Comparison of ENCODE assay signal across 23 cellular contexts in genomic region chr7:153934048-153934447, GRCh38.
A peak's percentile ranks its signal among the peaks of the same experiment; 100 is the strongest.
DNase-seq lines count a peak whose midpoint lies in the region.
"Had no signal": no experiment of that assay in that cellular context is flagged by ENCODE, and none has a peak within 500 bp of the region (broad histone marks: within the 10 kb centered on the region; RNA-seq: fewer than 3 reads in every experiment).

No MANE protein-coding gene starts in this region.

- in situ Hi-C loops in G401 (cut with HindIII; ENCODE audit: low sequenced_read_pairs) = no loop called here

- H3K79me2 ChIP-seq in mesendoderm (ENCODE audit: control insufficient read depth, insufficient read depth, low read length) = no peaks in the 10 kb centered on the region

- H3K36me3 ChIP-seq in mesendoderm (ENCODE audit: control insufficient read depth, insufficient read depth, low read length) = no peaks in the 10 kb centered on the region
- H3K36me3 ChIP-seq: BE2C, SJSA1 had no signal

- H3K79me1 ChIP-seq in mesendoderm (ENCODE audit: low read length) = no peaks in the 10 kb centered on the region

- H3K18ac ChIP-seq in mesendoderm (ENCODE audit: low read length) = no peak overlapping the region

- H2BK120ac ChIP-seq in mesendoderm (ENCODE audit: low read depth, low read length) = no peak overlapping the region

- no peak overlapping the region for H4K8ac ChIP-seq in mesendoderm (ENCODE audit: low read depth, low read length)

- H3K27ac ChIP-seq in mesendoderm (ENCODE audit: low read depth, low read length) = no peak overlapping the region
- H3K27ac ChIP-seq: GM23248, SJSA1 had no signal

- no peak overlapping the region for H4K5ac ChIP-seq in mesendoderm (ENCODE audit: low read length)

- no peak overlapping the region for H2AK5ac ChIP-seq in mesendoderm (ENCODE audit: low read length)

- no peak overlapping the region for H3K9ac ChIP-seq in mesendoderm (ENCODE audit: low read length)
- H3K9ac ChIP-seq: GM23248 had no signal

- no peak overlapping the region for H3K4me3 ChIP-seq in mesendoderm (ENCODE audit: low read length)
- H3K4me3 ChIP-seq: GM23248, SJSA1 had no signal

- WGBS in mesendoderm (ENCODE audit: extremely low coverage, insufficient coverage, low lambda C conversion rate) = no CpG with 5 or more reads among the region's 5 CpGs

- DNase-seq in NCI-H1092 treated with DMSO at 0.1 percent for 48 hours (lab: John Stamatoyannopoulos, UW) (peak; percentile 9), NCI-H1092 (lab: John Stamatoyannopoulos, UW) (no peak), NCI-H146 (lab: John Stamatoyannopoulos, UW) (peak; percentile 95), NCI-H345 treated with DMSO at 0.1 percent for 48 hours (lab: John Stamatoyannopoulos, UW; ENCODE audit: unreplicated experiment) (peak; percentile 86), mesendoderm (peak; percentile 16), amniotic stem cell (lab: John Stamatoyannopoulos, UW) (no peak), G401 (ENCODE audit: low spot score) (no peak)
- DNase-seq: 8988T; ACHN; CD8-positive, alpha-beta memory T cell; GM23248; IMR-90; KG1; NCI-H1417 treated with DMSO at 0.1 percent for 48 hours; NCI-H187 treated with DMSO at 0.1 percent for 48 hours; NCI-H446 treated with DMSO at 0.1 percent for 48 hours; NCI-H526; NK-92 treated with Interleukin-12 subunit alpha and Interleukin-12 subunit beta, amount 100 ng/mL, for 24 hours; PC-3; Right ventricle myocardium superior; T-helper 2 cell had no signal

- H3K4ac ChIP-seq in mesendoderm (ENCODE audit: low read depth, low read length) = no peak overlapping the region

- no peaks in the 10 kb centered on the region for H3K27me3 ChIP-seq in mesendoderm (ENCODE audit: insufficient read depth, low read length, poor library complexity)
- H3K27me3 ChIP-seq: BE2C, SJSA1 had no signal

- no peak overlapping the region for H2BK5ac ChIP-seq in mesendoderm (ENCODE audit: low read length)

- no peak overlapping the region for H2BK15ac ChIP-seq in mesendoderm (replicated peaks; ENCODE audit: low read depth)

- no peak overlapping the region for H3K4me2 ChIP-seq in mesendoderm (ENCODE audit: low read length)

- no peak overlapping the region for H3K23ac ChIP-seq in mesendoderm (ENCODE audit: low read length)

- H3K4me1 ChIP-seq in mesendoderm (ENCODE audit: control insufficient read depth, low read depth, low read length) = no peaks in the 10 kb centered on the region
- H3K4me1 ChIP-seq: BE2C, SJSA1 had no signal

- H3K56ac ChIP-seq in mesendoderm (ENCODE audit: low read length) = no peak overlapping the region

Comparison
In these comparisons a context has a peak if more than half of its experiments do, and no peak if none do; other contexts are left out.
1. DNase-seq: peak in NCI-H1092 treated with DMSO at 0.1 percent for 48 hours (single experiment), NCI-H146 (single experiment), NCI-H345 treated with DMSO at 0.1 percent for 48 hours (single experiment) and mesendoderm (single experiment); none in NCI-H1092 (single experiment), amniotic stem cell (single experiment) and G401 (single experiment).